ENCODE assay signal across 3 cellular contexts in genomic region chr12:107101651-107102050, GRCh38.
TF ChIP-seq lines count a peak whose summit lies in the region.

No MANE protein-coding gene starts in this region.

TF ChIP-seq in IMR-90, 13 proteins besides CTCF, POLR2A, EP300 and RAD21:
- no peak for TF ChIP-seq SMC3 (IDR thresholded peaks at IDR 0.05; ENCODE audit: low read depth, low read length)
- no peak for TF ChIP-seq MAFK (IDR thresholded peaks at IDR 0.05; ENCODE audit: low read depth, low read length)
- TF ChIP-seq ELK1 (IDR thresholded peaks at IDR 0.05; ENCODE audit: borderline replicate concordance, low read depth, low read length): no peak
- 0 out of 2 replicates have a peak, but pooled peaks have one; percentile 43 for TF ChIP-seq CEBPB (IDR thresholded peaks at IDR 0.05; ENCODE audit: low read depth, low read length)
- TF ChIP-seq MAZ (IDR thresholded peaks at IDR 0.05; ENCODE audit: borderline replicate concordance, low read depth, low read length): no peak
- no peak for TF ChIP-seq CHD1 (IDR thresholded peaks at IDR 0.05; ENCODE audit: low read depth, low read length)

TF ChIP-seq in K562, 482 proteins besides CTCF, POLR2A, EP300 and RAD21:
- TF ChIP-seq CEBPB (tag; IDR thresholded peaks at IDR 0.05) (peak; percentile 54; the same call in 1 of the 2 replicates), CREB1 (IDR thresholded peaks at IDR 0.05) (no peak), CREB1 (CRISPR knock-in tag; IDR thresholded peaks at IDR 0.05) (no peak)

TF ChIP-seq in HepG2, 621 proteins besides CTCF, POLR2A, EP300 and RAD21:
- TF ChIP-seq GATAD2A (CRISPR knock-in tag; IDR thresholded peaks at IDR 0.05) (peak; percentile 55; the same call in 1 of the 2 replicates), CEBPB (IDR thresholded peaks at IDR 0.05; ENCODE audit: borderline replicate concordance, low read depth, low read length) (peak; percentile 93), HMG20A (CRISPR knock-in tag; IDR thresholded peaks at IDR 0.05; ENCODE audit: borderline replicate concordance) (0 out of 2 replicates have a peak, but pooled peaks have one; percentile 17), NR2F2 (IDR thresholded peaks at IDR 0.05; ENCODE audit: borderline replicate concordance, low read depth) (no peak), FOXA3 (CRISPR knock-in tag; IDR thresholded peaks at IDR 0.05) (peak; percentile 35; the same call in 1 of the 2 replicates), NFYB (CRISPR knock-in tag; IDR thresholded peaks at IDR 0.05) (peak; percentile 29; the same call in 1 of the 2 replicates), ZNF609 (CRISPR knock-in tag; IDR thresholded peaks at IDR 0.05; ENCODE audit: borderline replicate concordance) (no peak), BCL6 (CRISPR knock-in tag; IDR thresholded peaks at IDR 0.05) (peak; percentile 76), ZFP91 (CRISPR knock-in tag; IDR thresholded peaks at IDR 0.05; ENCODE audit: borderline replicate concordance) (no peak), CEBPG (CRISPR knock-in tag; IDR thresholded peaks at IDR 0.05) (peak; percentile 53)
